In genomic region chr4:498328-498919, GRCh38 we compare ENCODE assay signal across 8 cellular contexts. TPM values are rescaled to one million over a fixed set of nuclear protein-coding genes. Genes with fewer than 3 reads are reported as not detected.
DNase-seq lines count a peak whose midpoint lies in the region; ATAC-seq and TF ChIP-seq lines count a peak whose summit lies in the region.

No MANE protein-coding gene starts in this region.

- TF ChIP-seq CTCF in cardiac fibroblast (IDR thresholded peaks at IDR 0.05; ENCODE audit: low read depth, low read length) (no peak), lung (IDR thresholded peaks at IDR 0.05; ENCODE audit: control extremely low read depth, extremely low read depth) (no peak)

- H3K9me3 Mint-ChIP-seq in activated CD8-positive, alpha-beta memory T cell treated with anti-CD3 and anti-CD28 coated beads, Interleukin-2, amount 10 ng/mL, durations not matched to agents 7 days and 5 days (ENCODE audit: low read depth): peaks cover 18% of the 10 kb centered on the region

- H3K27ac ChIP-seq in KOPT-K1 (ENCODE audit: low read depth, low read length, poor library complexity, severe bottlenecking): peak overlapping the region; percentile 81
- peak overlapping the region; percentile 89 to 93 for H3K27ac ChIP-seq in lung (ENCODE audit: low read depth in 1 of 2, low read length in 1 of 2)
- peak overlapping the region; percentile 68 for H3K27ac ChIP-seq in urinary bladder (ENCODE audit: low read depth)

- H3K4me3 ChIP-seq in cardiac fibroblast (replicated peaks in 1 of 2; ENCODE audit: low read depth in 2 of 2, low read length in 2 of 2): peak overlapping the region; percentile 93 to 97
- H3K4me3 ChIP-seq in lung: peak overlapping the region; percentile 85
- peak overlapping the region; percentile 94 for H3K4me3 ChIP-seq in urinary bladder (ENCODE audit: low read depth, low read length)

- no peaks in the 10 kb centered on the region for H3K27me3 ChIP-seq in lung (ENCODE audit: control insufficient read depth, insufficient read depth)

- H3K27ac Mint-ChIP-seq in activated CD8-positive, alpha-beta memory T cell treated with anti-CD3 and anti-CD28 coated beads, Interleukin-2, amount 10 ng/mL, durations not matched to agents 7 days and 5 days: peak overlapping the region; percentile 99

- H3K9me3 ChIP-seq in KOPT-K1 (ENCODE audit: insufficient read depth, low read length, poor library complexity, severe bottlenecking): peaks cover 50% of the 10 kb centered on the region
- H3K9me3 ChIP-seq in lung (ENCODE audit: control insufficient read depth in 2 of 2, insufficient read depth in 1 of 2, low read length in 1 of 2): peaks cover 0 to 2% of the 10 kb centered on the region in 2 donors

- H3K36me3 ChIP-seq in KOPT-K1 (ENCODE audit: insufficient read depth, low read length): peaks cover 60% of the 10 kb centered on the region
- peaks cover 7 to 10% of the 10 kb centered on the region in 2 donors for H3K36me3 ChIP-seq in lung (ENCODE audit: control insufficient read depth in 2 of 2, insufficient read depth in 2 of 2, low read length in 2 of 2)
- no peaks in the 10 kb centered on the region for H3K36me3 ChIP-seq in urinary bladder (ENCODE audit: insufficient read depth)

- CTCF ChIA-PET in activated CD8-positive, alpha-beta memory T cell treated with anti-CD3 and anti-CD28 coated beads, Interleukin-2, amount 10 ng/mL, durations not matched to agents 7 days and 5 days (lab: Charles Lee): no interaction called here

- no peaks in the 10 kb centered on the region for H3K27me3 Mint-ChIP-seq in activated CD8-positive, alpha-beta memory T cell treated with anti-CD3 and anti-CD28 coated beads, Interleukin-2, amount 10 ng/mL, durations not matched to agents 7 days and 5 days

- DNase-seq in activated CD8-positive, alpha-beta memory T cell treated with anti-CD3 and anti-CD28 coated beads, Interleukin-2, amount 10 ng/mL, durations not matched to agents 7 days and 5 days: no peak
- no peak for DNase-seq in activated CD8-positive, alpha-beta memory T cell treated with anti-CD3 and anti-CD28 coated beads, Interleukin-2, amount 50 U/mL, for 4 hours
- DNase-seq in cardiac fibroblast (ENCODE audit: low read depth in 2 of 2) (peak in 1 of 2 donors; percentile 19), lung (ENCODE audit: low spot score) (no peak), GM19240 (ENCODE audit: insufficient read length, low spot score) (no peak), medulla oblongata (ENCODE audit: extremely low spot score) (no peak)

- ATAC-seq in activated CD8-positive, alpha-beta memory T cell treated with anti-CD3 and anti-CD28 coated beads, Interleukin-2, amount 10 ng/mL, durations not matched to agents 7 days and 5 days: peak; percentile 34
- no peak for ATAC-seq in lung (ENCODE audit: insufficient read depth, low FRiP score)

- WGBS in lung, 2 donors: 8 to 9% methylated on average over 17 of the region's 17 CpGs
- 7% methylated on average over 17 of the region's 17 CpGs for WGBS in urinary bladder

- H3K36me3 Mint-ChIP-seq in activated CD8-positive, alpha-beta memory T cell treated with anti-CD3 and anti-CD28 coated beads, Interleukin-2, amount 10 ng/mL, durations not matched to agents 7 days and 5 days: peaks cover 75% of the 10 kb centered on the region

- H3K4me3 Mint-ChIP-seq in activated CD8-positive, alpha-beta memory T cell treated with anti-CD3 and anti-CD28 coated beads, Interleukin-2, amount 10 ng/mL, durations not matched to agents 7 days and 5 days: peak overlapping the region; percentile 96

- H3K4me1 ChIP-seq in lung (ENCODE audit: control insufficient read depth in 2 of 2, insufficient read depth in 2 of 2, low read length in 2 of 2) (peaks cover 11 to 13% of the 10 kb centered on the region in 2 donors), urinary bladder (ENCODE audit: insufficient read depth) (peaks cover 4% of the 10 kb centered on the region)

- peaks cover 43% of the 10 kb centered on the region for H3K4me1 Mint-ChIP-seq in activated CD8-positive, alpha-beta memory T cell treated with anti-CD3 and anti-CD28 coated beads, Interleukin-2, amount 10 ng/mL, durations not matched to agents 7 days and 5 days

RNA-seq across cellular contexts. Expression of gene ZNF721, which starts 0.5 kb away (rescaled TPM):
- 10 to 100 TPM; 32.9 to 42.3 TPM for total RNA-seq in activated CD8-positive, alpha-beta memory T cell treated with anti-CD3 and anti-CD28 coated beads, Interleukin-2, amount 10 ng/mL, durations not matched to agents 7 days and 5 days
- 10 to 100 TPM; 19.9 to 74.3 TPM for total RNA-seq in lung
- polyA plus RNA-seq in lung: 10 to 100 TPM in 1 of 2 donors, 1 to 10 TPM in 1; 9.2 to 12.6 TPM
- total RNA-seq in urinary bladder: 56.5 TPM
- 12.4 TPM for polyA plus RNA-seq in urinary bladder

RNA-seq across cellular contexts. Expression of gene PIGG, which starts 0.6 kb away (rescaled TPM):
- 10 to 100 TPM; 49.7 to 67.5 TPM for total RNA-seq in activated CD8-positive, alpha-beta memory T cell treated with anti-CD3 and anti-CD28 coated beads, Interleukin-2, amount 10 ng/mL, durations not matched to agents 7 days and 5 days
- total RNA-seq in lung (10 to 100 TPM; 56.4 to 64.3 TPM), urinary bladder (38.8 TPM)
- polyA plus RNA-seq in lung (10 to 100 TPM; 31.9 to 47.2 TPM), urinary bladder (35.9 TPM)
